In the genomic region with DNA sequence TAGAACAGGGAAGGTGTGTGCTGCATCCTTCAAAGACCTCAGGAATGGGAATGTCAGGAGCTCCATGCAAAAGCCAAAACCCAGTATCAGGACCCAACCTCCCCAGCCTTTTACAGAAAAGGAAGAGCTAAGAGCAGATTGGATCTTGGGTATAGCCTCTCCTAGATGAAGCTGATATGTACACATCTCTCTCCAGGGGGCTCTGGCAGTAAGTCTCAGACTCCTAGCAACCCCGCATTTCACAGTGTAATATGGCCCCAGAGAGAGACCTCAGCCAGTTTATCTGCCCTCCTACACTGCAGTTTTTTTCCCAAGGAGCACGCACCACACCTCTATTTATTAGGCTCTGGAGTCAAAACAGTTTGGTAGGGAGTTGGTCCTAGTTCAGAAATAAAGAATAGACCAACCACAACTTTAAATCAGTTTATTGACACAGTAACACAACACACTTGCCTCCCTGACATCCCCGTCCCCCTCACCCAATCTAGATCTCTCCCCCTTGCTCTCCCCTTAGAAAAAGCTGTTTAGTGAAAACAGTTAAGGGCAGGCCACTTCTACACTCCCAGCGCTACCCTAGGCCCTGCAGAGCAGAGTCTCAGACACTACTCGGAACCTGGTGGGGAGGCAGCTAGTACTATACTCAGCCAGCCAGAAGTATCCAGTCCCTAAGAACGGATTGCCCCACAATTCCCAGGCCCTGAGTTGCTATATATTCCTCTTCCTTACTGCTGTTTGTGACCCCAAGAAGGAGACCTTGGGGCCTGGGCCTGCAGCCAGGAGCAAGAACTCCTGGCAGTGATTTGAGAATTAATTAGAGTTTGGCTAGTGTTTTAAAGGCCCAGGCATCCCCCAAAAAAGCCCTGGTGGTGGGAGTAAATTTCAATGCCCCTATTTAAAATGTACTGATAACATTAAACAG, we compare ENCODE assay signal across 12 cellular contexts.
DNase-seq lines count a peak whose midpoint lies in the region; ATAC-seq and TF ChIP-seq lines count a peak whose summit lies in the region.
"Had no signal": no experiment of that assay in that cellular context is flagged by ENCODE, and none has a peak within 500 bp of the region (broad histone marks: within the 10 kb centered on the region; RNA-seq: fewer than 3 reads in every experiment).

No MANE protein-coding gene starts in this region.

- ATAC-seq in GM19452 (IDR thresholded peaks at IDR 0.05; ENCODE audit: unreplicated experiment) = no peak
- ATAC-seq in GM21381 (IDR thresholded peaks at IDR 0.05; ENCODE audit: unreplicated experiment) = no peak

- H3K4me1 Mint-ChIP-seq in activated naive CD4-positive, alpha-beta T cell treated with anti-CD3 and anti-CD28 coated beads, Interleukin-2, amount 10 ng/mL, durations not matched to agents 7 days and 5 days = no peaks in the 10 kb centered on the region
- no peaks in the 10 kb centered on the region for H3K4me1 Mint-ChIP-seq in MCF 10A (ENCODE audit: insufficient read depth, unreplicated experiment)

- H3K4me1 ChIP-seq in muscle layer of duodenum (ENCODE audit: control insufficient read depth in 1 of 2, insufficient read depth in 2 of 2, low read length in 2 of 2) = peaks cover under 1 to 53% of the 10 kb centered on the region in 2 donors

- TF ChIP-seq CTCF in MCF 10A (IDR thresholded peaks at IDR 0.05; ENCODE audit: unreplicated experiment) = no peak

- DNase-seq in activated naive CD4-positive, alpha-beta T cell treated with anti-CD3 and anti-CD28 coated beads, Interleukin-2, amount 10 ng/mL, durations not matched to agents 7 days and 5 days = no peak
- DNase-seq in activated naive CD4-positive, alpha-beta T cell treated with Interleukin-2 at 50 U/mL for 16 hours = no peak
- no peak for DNase-seq in MCF 10A (ENCODE audit: unreplicated experiment)
- DNase-seq in stimulated activated CD4-positive, alpha-beta T cell treated with anti-CD3 and anti-CD28 coated beads, Interleukin-15, amount 100 ng/mL, for 24 hours = no peak
- DNase-seq: activated CD4-positive, alpha-beta T cell treated with anti-CD3 and anti-CD28 coated beads, Interleukin-2, amount 10 ng/mL, durations not matched to agents 7 days and 5 days; activated naive CD8-positive, alpha-beta T cell treated with anti-CD3 and anti-CD28 coated beads for 36 hours; Kasumi-1; NCI-H446 had no signal

- H3K27me3 ChIP-seq in muscle layer of duodenum (ENCODE audit: low read depth, low read length) = no peaks in the 10 kb centered on the region

- H3K36me3 Mint-ChIP-seq in activated naive CD4-positive, alpha-beta T cell treated with anti-CD3 and anti-CD28 coated beads, Interleukin-2, amount 10 ng/mL, durations not matched to agents 7 days and 5 days = peaks cover 51% of the 10 kb centered on the region
- peaks cover 79% of the 10 kb centered on the region for H3K36me3 Mint-ChIP-seq in MCF 10A (ENCODE audit: insufficient read depth, unreplicated experiment)

- H3K9me3 Mint-ChIP-seq in activated naive CD4-positive, alpha-beta T cell treated with anti-CD3 and anti-CD28 coated beads, Interleukin-2, amount 10 ng/mL, durations not matched to agents 7 days and 5 days = no peaks in the 10 kb centered on the region
- no peaks in the 10 kb centered on the region for H3K9me3 Mint-ChIP-seq in MCF 10A (ENCODE audit: unreplicated experiment)
- H3K9me3 Mint-ChIP-seq: activated CD4-positive, alpha-beta T cell treated with anti-CD3 and anti-CD28 coated beads, Interleukin-2, amount 10 ng/mL, durations not matched to agents 7 days and 5 days; activated naive CD8-positive, alpha-beta T cell treated with anti-CD3 and anti-CD28 coated beads for 36 hours had no signal

- no peaks in the 10 kb centered on the region for H3K27me3 Mint-ChIP-seq in activated naive CD4-positive, alpha-beta T cell treated with anti-CD3 and anti-CD28 coated beads, Interleukin-2, amount 10 ng/mL, durations not matched to agents 7 days and 5 days
- no peaks in the 10 kb centered on the region for H3K27me3 Mint-ChIP-seq in MCF 10A (ENCODE audit: insufficient read depth, unreplicated experiment)
- H3K27me3 Mint-ChIP-seq: activated CD4-positive, alpha-beta T cell treated with anti-CD3 and anti-CD28 coated beads, Interleukin-2, amount 10 ng/mL, durations not matched to agents 7 days and 5 days; activated naive CD8-positive, alpha-beta T cell treated with anti-CD3 and anti-CD28 coated beads for 36 hours had no signal

- no peaks in the 10 kb centered on the region for H3K9me3 ChIP-seq in muscle layer of duodenum (ENCODE audit: control insufficient read depth in 1 of 2, low read length in 2 of 2)

- no peak overlapping the region for H3K4me3 ChIP-seq in muscle layer of duodenum (ENCODE audit: low read depth in 1 of 2, low read length in 2 of 2)

- H3K27ac ChIP-seq in muscle layer of duodenum (ENCODE audit: low read length) (peak overlapping the region; percentile 51), temporal lobe (ENCODE audit: low read depth, low read length) (peak overlapping the region; percentile 58)

- H3K36me3 ChIP-seq in muscle layer of duodenum (ENCODE audit: control insufficient read depth in 1 of 2, insufficient read depth in 2 of 2, low read length in 2 of 2) = peaks cover 45 to 55% of the 10 kb centered on the region in 2 donors

- peak overlapping the region; percentile 79 for H3K27ac Mint-ChIP-seq in activated naive CD4-positive, alpha-beta T cell treated with anti-CD3 and anti-CD28 coated beads, Interleukin-2, amount 10 ng/mL, durations not matched to agents 7 days and 5 days
- no peak overlapping the region for H3K27ac Mint-ChIP-seq in MCF 10A (ENCODE audit: low read depth, unreplicated experiment)
- H3K27ac Mint-ChIP-seq: activated CD4-positive, alpha-beta T cell treated with anti-CD3 and anti-CD28 coated beads, Interleukin-2, amount 10 ng/mL, durations not matched to agents 7 days and 5 days; activated naive CD8-positive, alpha-beta T cell treated with anti-CD3 and anti-CD28 coated beads for 36 hours had no signal

- CTCF ChIA-PET in activated naive CD4-positive, alpha-beta T cell treated with anti-CD3 and anti-CD28 coated beads, Interleukin-2, amount 10 ng/mL, durations not matched to agents 7 days and 5 days (lab: Charles Lee) = interaction anchor here (0.8 to 6.1 kb wide), 15 partner anchors 8 to 300 kb away, joined by 3 to 78 read pairs (median 4); a partner anchor contains a TSS
- CTCF ChIA-PET in MCF 10A (lab: Yijun Ruan, JAX) = interaction anchor here (0.6 to 15.8 kb wide), 24 partner anchors 8 to 428 kb away, joined by 3 to 274 read pairs (median 4); no protein-coding TSS in a partner anchor

- H3K4me3 Mint-ChIP-seq in activated naive CD4-positive, alpha-beta T cell treated with anti-CD3 and anti-CD28 coated beads, Interleukin-2, amount 10 ng/mL, durations not matched to agents 7 days and 5 days = no peak overlapping the region
- no peak overlapping the region for H3K4me3 Mint-ChIP-seq in MCF 10A (ENCODE audit: unreplicated experiment)
- H3K4me3 Mint-ChIP-seq: activated CD4-positive, alpha-beta T cell treated with anti-CD3 and anti-CD28 coated beads, Interleukin-2, amount 10 ng/mL, durations not matched to agents 7 days and 5 days; activated naive CD8-positive, alpha-beta T cell treated with anti-CD3 and anti-CD28 coated beads for 36 hours had no signal

- intact Hi-C loops in MCF 10A (cut with micrococcal nuclease) = no loop called here

- POLR2A ChIA-PET in MCF 10A (lab: Yijun Ruan, JAX) = interaction anchor here (1.2 to 1.8 kb wide), 3 partner anchors 10 to 41 kb away, joined by 3 to 8 read pairs (median 4); no protein-coding TSS in a partner anchor

- BruUV-seq in MCF 10A (replicated peaks; lab: Mats Ljungman, UMichigan) = TSS peak; percentile 67
